ENCODE assay signal across 2 cellular contexts in the genomic region with DNA sequence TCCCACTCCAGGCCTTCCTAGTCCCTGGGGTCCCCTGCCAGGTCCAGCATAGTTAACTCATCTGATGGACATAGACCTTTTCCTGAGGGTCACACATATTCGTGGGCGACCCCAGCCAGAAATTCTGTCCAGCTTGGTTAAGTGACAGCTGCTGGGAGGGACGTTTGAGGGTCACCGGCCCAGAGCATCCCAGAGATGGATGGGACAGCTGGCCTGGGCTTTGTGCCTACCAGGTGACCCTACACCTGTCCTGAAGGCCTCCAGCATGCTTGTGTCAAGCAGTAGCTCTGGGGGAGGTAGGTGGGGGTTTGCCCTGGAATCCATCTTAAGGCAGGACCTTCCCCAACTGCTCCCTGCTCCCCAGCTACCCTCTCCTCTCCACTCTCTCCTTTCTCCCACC.
TF ChIP-seq lines count a peak whose summit lies in the region.

No MANE protein-coding gene starts in this region.

TF ChIP-seq in HCT116, 20 proteins besides CTCF, POLR2A, EP300 and RAD21:
- TF ChIP-seq JUND (IDR thresholded peaks at IDR 0.05) (no peak), SRF (IDR thresholded peaks at IDR 0.05; ENCODE audit: low read depth) (no peak), SIN3A (IDR thresholded peaks at IDR 0.05; ENCODE audit: low read depth) (no peak), FOSL1 (IDR thresholded peaks at IDR 0.05; ENCODE audit: low read depth) (no peak), EZH2phosphoT487 (IDR thresholded peaks at IDR 0.05; ENCODE audit: borderline replicate concordance) (no peak)

TF ChIP-seq in WTC11, 78 proteins besides CTCF, POLR2A, EP300 and RAD21:
- TF ChIP-seq FOXP1 (CRISPR knock-in tag; IDR thresholded peaks at IDR 0.05; ENCODE audit: borderline replicate concordance) (peak; percentile 42; the same call in 1 of the 2 replicates), GABPB1 (CRISPR knock-in tag; IDR thresholded peaks at IDR 0.05) (no peak)
